Comparison of ENCODE assay signal across 9 cellular contexts in the genomic region with DNA sequence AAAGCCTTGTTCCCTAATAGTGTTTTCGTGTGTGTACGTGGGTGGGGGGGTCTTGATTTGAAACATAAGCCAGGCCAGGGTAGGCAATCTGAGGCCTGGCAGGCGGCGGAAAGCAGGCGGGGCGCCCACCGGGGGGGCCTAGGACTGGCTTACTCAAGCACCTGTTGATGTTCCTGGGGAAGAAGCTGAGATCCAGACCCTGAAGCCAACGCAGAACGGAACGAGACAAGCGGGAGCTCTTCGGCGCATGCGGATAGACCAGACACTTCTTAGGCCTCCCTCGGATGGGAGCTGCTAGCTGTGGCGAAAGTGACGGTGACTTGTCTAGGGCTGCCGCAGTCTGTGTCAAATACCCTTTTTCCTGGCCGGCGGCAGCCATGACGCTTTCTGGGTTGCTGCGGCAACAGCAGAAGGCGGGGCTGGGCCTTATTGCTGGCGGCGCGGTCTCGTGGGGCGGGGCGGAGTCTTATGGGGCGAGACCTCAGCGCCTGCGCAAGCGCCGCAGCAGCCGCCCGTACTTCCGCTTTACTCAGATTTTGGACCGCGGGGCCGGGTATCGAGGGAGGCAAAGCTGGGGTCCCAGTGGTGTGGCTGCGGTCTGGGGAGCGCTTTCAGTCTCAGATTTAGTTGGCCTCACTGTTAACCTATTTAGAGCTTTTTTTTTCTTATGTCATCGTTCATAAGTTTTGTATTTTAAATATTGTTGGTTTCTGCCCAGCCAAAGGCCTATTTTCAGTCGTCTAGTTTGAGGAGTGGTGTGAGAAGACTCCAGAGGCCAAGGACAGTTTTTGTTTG. TPM values are rescaled to one million over a fixed set of nuclear protein-coding genes. Genes with fewer than 3 reads are reported as not detected.
A peak's percentile ranks its signal among the peaks of the same experiment; 100 is the strongest.
DNase-seq lines count a peak whose midpoint lies in the region; ATAC-seq and TF ChIP-seq lines count a peak whose summit lies in the region.
"Had no signal": no experiment of that assay in that cellular context is flagged by ENCODE, and none has a peak within 500 bp of the region (broad histone marks: within the 10 kb centered on the region; RNA-seq: fewer than 3 reads in every experiment).

TSS of gene SPATA4 (minus strand) at position 402 of the 795 bp plus-strand sequence. CDS start at position 379, 23 bp downstream.

- no peaks in the 10 kb centered on the region for H3K27me3 ChIP-seq in BE2C

- intact Hi-C loops in left colon (cut with DNase I, micrococcal nuclease) = no loop called here

- CTCF ChIA-PET in activated CD4-positive, alpha-beta T cell treated with anti-CD3 and anti-CD28 coated beads, Interleukin-2, amount 10 ng/mL, durations not matched to agents 7 days and 5 days (lab: Charles Lee) = interaction anchor here (1.7 kb wide), 1 partner anchor 15 kb away, joined by 5 read pairs; no protein-coding TSS in a partner anchor

- H3K9me3 ChIP-seq in BE2C = no peaks in the 10 kb centered on the region

- peak within 1 kb of the TSS; percentile 76 for H3K27ac Mint-ChIP-seq in activated CD4-positive, alpha-beta T cell treated with anti-CD3 and anti-CD28 coated beads, Interleukin-2, amount 10 ng/mL, durations not matched to agents 7 days and 5 days

- peaks cover 12% of the 10 kb centered on the region for H3K4me1 Mint-ChIP-seq in activated CD4-positive, alpha-beta T cell treated with anti-CD3 and anti-CD28 coated beads, Interleukin-2, amount 10 ng/mL, durations not matched to agents 7 days and 5 days

- H3K4me1 ChIP-seq in BE2C = peaks cover 8% of the 10 kb centered on the region

- H3K4me3 Mint-ChIP-seq in activated CD4-positive, alpha-beta T cell treated with anti-CD3 and anti-CD28 coated beads, Interleukin-2, amount 10 ng/mL, durations not matched to agents 7 days and 5 days = peak within 1 kb of the TSS; percentile 74

- POLR2A ChIA-PET in activated CD4-positive, alpha-beta T cell treated with anti-CD3 and anti-CD28 coated beads, Interleukin-2, amount 10 ng/mL, durations not matched to agents 7 days and 5 days (lab: Charles Lee) = interaction anchor here (0.9 kb wide), 1 partner anchor 13 kb away, joined by 4 read pairs; no protein-coding TSS in a partner anchor

- peak within 1 kb of the TSS; percentile 76 for H3K4me3 ChIP-seq in BE2C (ENCODE audit: low read depth, low read length)
- H3K4me3 ChIP-seq in coronary artery = peak within 1 kb of the TSS; percentile 76

- H3K36me3 ChIP-seq in BE2C = no peaks in the 10 kb centered on the region

- peaks cover 2% of the 10 kb centered on the region for H3K36me3 Mint-ChIP-seq in activated CD4-positive, alpha-beta T cell treated with anti-CD3 and anti-CD28 coated beads, Interleukin-2, amount 10 ng/mL, durations not matched to agents 7 days and 5 days (ENCODE audit: low read depth)

- peak within 1 kb of the TSS; percentile 58 to 68 for H3K27ac ChIP-seq in coronary artery

- peak; percentile 98 for ATAC-seq in GM19372 (IDR thresholded peaks at IDR 0.05; ENCODE audit: low read depth, unreplicated experiment)
- ATAC-seq in HG03520 (IDR thresholded peaks at IDR 0.05; ENCODE audit: unreplicated experiment) = peak; percentile 97
- peak; percentile 100 for ATAC-seq in left colon

- peaks cover 58% of the 10 kb centered on the region for H3K27me3 Mint-ChIP-seq in activated CD4-positive, alpha-beta T cell treated with anti-CD3 and anti-CD28 coated beads, Interleukin-2, amount 10 ng/mL, durations not matched to agents 7 days and 5 days

- TF ChIP-seq CTCF in BE2C (IDR thresholded peaks at IDR 0.05; ENCODE audit: low read depth, low read length) (no peak), coronary artery (IDR thresholded peaks at IDR 0.05) (no peak)

- DNase-seq in BE2C (peak; percentile 96), NCI-H526 treated with DMSO at 0.1 percent for 48 hours (lab: John Stamatoyannopoulos, UW) (peak; percentile 76), coronary artery (ENCODE audit: low spot score) (peak; percentile 93), left colon (peak; percentile 95 to 98)
- peak; percentile 92 for DNase-seq in activated CD4-positive, alpha-beta T cell treated with anti-CD3 and anti-CD28 coated beads, Interleukin-2, amount 10 ng/mL, durations not matched to agents 7 days and 5 days
- peak; percentile 88 to 90 (median 90) for DNase-seq in stimulated activated CD4-positive, alpha-beta T cell treated with anti-CD3 and anti-CD28 coated beads, Interleukin-1b, Interleukin-23, amount 100 ng/mL, for 24 hours (ENCODE audit: low read depth in 4 of 4, low spot score in 1 of 4)

- no peaks in the 10 kb centered on the region for H3K9me3 Mint-ChIP-seq in activated CD4-positive, alpha-beta T cell treated with anti-CD3 and anti-CD28 coated beads, Interleukin-2, amount 10 ng/mL, durations not matched to agents 7 days and 5 days

RNA-seq across cellular contexts. Expression of gene SPATA4, which starts in this region (rescaled TPM):
- not detected for polyA plus RNA-seq in BE2C (2012; ENCODE audit: insufficient read depth, insufficient read length, low read depth)
- not detected for total RNA-seq in activated CD4-positive, alpha-beta T cell treated with anti-CD3 and anti-CD28 coated beads, Interleukin-2, amount 10 ng/mL, durations not matched to agents 7 days and 5 days
- total RNA-seq in left colon = not detected
- total RNA-seq: T-helper 1 cell treated with Interleukin-12 subunit alpha and Interleukin-12 subunit beta and Interleukin-4 antibody, amounts not matched to agents 30 ng/mL and 1 ng/mL, for 36 hours had no signal

Comparison
In these comparisons a context has a peak if more than half of its experiments do, and no peak if none do; other contexts are left out.
1. Peak in every context shown above with its lines: DNase-seq, ATAC-seq, H3K4me3 ChIP-seq and H3K27ac ChIP-seq.
2. Peak in DNase-seq in activated CD4-positive, alpha-beta T cell treated with anti-CD3 and anti-CD28 coated beads, Interleukin-2, amount 10 ng/mL, durations not matched to agents 7 days and 5 days; RNA of the gene not detected or under 1 TPM.
3. Peak in DNase-seq and ATAC-seq in left colon; RNA of the gene not detected or under 1 TPM.